Comparison of ENCODE assay signal across 10 cellular contexts in genomic region chr10:73888514-73888913, GRCh38. TPM values are rescaled to one million over a fixed set of nuclear protein-coding genes. Genes with fewer than 3 reads are reported as not detected.
DNase-seq lines count a peak whose midpoint lies in the region; TF ChIP-seq lines count a peak whose summit lies in the region.
"Had no signal": no experiment of that assay in that cellular context is flagged by ENCODE, and none has a peak within 500 bp of the region (broad histone marks: within the 10 kb centered on the region; RNA-seq: fewer than 3 reads in every experiment).

No MANE protein-coding gene starts in this region.

- H3K4me3 ChIP-seq in GM23248 = no peak overlapping the region
- H3K4me3 ChIP-seq in SK-N-SH (ENCODE audit: low read depth in 2 of 2, low read length in 1 of 2) = no peak overlapping the region
- peak overlapping the region; percentile 1 for H3K4me3 ChIP-seq in left ventricle myocardium inferior
- H3K4me3 ChIP-seq in skeletal muscle satellite cell (ENCODE audit: low read length) = peak overlapping the region; percentile 9
- no peak overlapping the region for H3K4me3 ChIP-seq in WERI-Rb-1 (ENCODE audit: low read depth, low read length)

- POLR2A ChIA-PET in SK-N-SH (lab: Yijun Ruan, JAX) = interaction anchor here (0.6 kb wide), 1 partner anchor 51 kb away, joined by 4 read pairs; no protein-coding TSS in a partner anchor

- DNase-seq in GM23248 = peak; percentile 52
- DNase-seq in SK-N-SH = no peak
- DNase-seq in left ventricle myocardium inferior = no peak
- no peak for DNase-seq in WERI-Rb-1
- no peak for DNase-seq in Ammon's horn (ENCODE audit: low spot score)
- no peak for DNase-seq in occipital lobe (lab: John Stamatoyannopoulos, UW)
- no peak for DNase-seq in superior temporal gyrus (ENCODE audit: extremely low spot score)
- DNase-seq: naive B cell, NCI-H1092 treated with DMSO at 0.1 percent for 48 hours had no signal

- H3K27ac ChIP-seq in GM23248 (peak overlapping the region; percentile 96), SK-N-SH (ENCODE audit: low read depth in 2 of 2, low read length in 1 of 2) (peak overlapping the region; percentile 84 to 98), left ventricle myocardium inferior (replicated peaks) (peak overlapping the region; percentile 87), WERI-Rb-1 (no peak overlapping the region)

- H3K4me1 ChIP-seq in GM23248 (ENCODE audit: insufficient read depth) = peaks cover 55% of the 10 kb centered on the region
- peaks cover 22 to 31% of the 10 kb centered on the region in 2 experiments; a peak in 3 of 4 replicates for H3K4me1 ChIP-seq in SK-N-SH (ENCODE audit: control insufficient read depth in 1 of 2, insufficient read depth in 2 of 2, low read depth in 1 of 2, low read length in 1 of 2)
- peaks cover 32% of the 10 kb centered on the region for H3K4me1 ChIP-seq in left ventricle myocardium inferior
- peaks cover 52% of the 10 kb centered on the region for H3K4me1 ChIP-seq in skeletal muscle satellite cell (ENCODE audit: control insufficient read depth, insufficient read depth, low read length)

- H3K27me3 ChIP-seq in GM23248 (replicated peaks; ENCODE audit: insufficient read depth) = no peaks in the 10 kb centered on the region
- H3K27me3 ChIP-seq in SK-N-SH (ENCODE audit: insufficient read depth) = no peaks in the 10 kb centered on the region
- H3K27me3 ChIP-seq in left ventricle myocardium inferior (ENCODE audit: low read depth) = no peaks in the 10 kb centered on the region
- H3K27me3 ChIP-seq in skeletal muscle satellite cell (ENCODE audit: control insufficient read depth, insufficient read depth, low read length) = no peaks in the 10 kb centered on the region
- H3K27me3 ChIP-seq in WERI-Rb-1 (ENCODE audit: insufficient read depth, low read depth, severe bottlenecking) = no peaks in the 10 kb centered on the region

- no peaks in the 10 kb centered on the region for H3K9me3 ChIP-seq in GM23248 (ENCODE audit: low read depth)
- H3K9me3 ChIP-seq in SK-N-SH = no peaks in the 10 kb centered on the region
- H3K9me3 ChIP-seq in left ventricle myocardium inferior (replicated peaks) = no peaks in the 10 kb centered on the region
- H3K9me3 ChIP-seq in skeletal muscle satellite cell (replicated peaks; ENCODE audit: low read length) = no peaks in the 10 kb centered on the region
- H3K9me3 ChIP-seq in WERI-Rb-1 (ENCODE audit: severe bottlenecking) = no peaks in the 10 kb centered on the region

- TF ChIP-seq RAD21 in SK-N-SH (IDR thresholded peaks at IDR 0.05; ENCODE audit: low read length) = no peak

- 42 to 46% methylated on average over 5 of the region's 5 CpGs for WGBS in GM23248 (ENCODE audit: low coverage in 1 of 2, low lambda C conversion rate in 2 of 2, missing lambda C conversion rate in 2 of 2), 2 experiments
- WGBS in SK-N-SH (ENCODE audit: low lambda C conversion rate) = 68% methylated on average over 5 of the region's 5 CpGs

- H4K20me1 ChIP-seq in GM23248 (ENCODE audit: insufficient read depth) (no peaks in the 10 kb centered on the region), SK-N-SH (ENCODE audit: insufficient read depth) (no peaks in the 10 kb centered on the region)

- intact Hi-C loops in left ventricle myocardium inferior (cut with micrococcal nuclease) = loop anchor here (5.0 kb wide), 1 partner anchor 194 kb away; no protein-coding TSS in a partner anchor

- H3K79me2 ChIP-seq in GM23248 (ENCODE audit: insufficient read depth) = no peaks in the 10 kb centered on the region
- H3K79me2 ChIP-seq in SK-N-SH (ENCODE audit: insufficient read depth) = no peaks in the 10 kb centered on the region

- in situ Hi-C loops in GM23248 (cut with MboI) = loop anchor here (25.0 kb wide), 1 partner anchor 199 kb away; no protein-coding TSS in a partner anchor

- H2AFZ ChIP-seq in GM23248 (no peak overlapping the region), SK-N-SH (ENCODE audit: low read depth) (peak overlapping the region; percentile 37; the same call in 1 of the 2 replicates)

- H3K9ac ChIP-seq in GM23248 (peak overlapping the region; percentile 13), SK-N-SH (peak overlapping the region; percentile 71; the same call in 1 of the 2 replicates), skeletal muscle satellite cell (ENCODE audit: low read depth, low read length) (peak overlapping the region; percentile 84)

- TF ChIP-seq EP300 in SK-N-SH (IDR thresholded peaks at IDR 0.05; ENCODE audit: borderline replicate concordance in 1 of 2, low read depth in 1 of 2, low read length in 1 of 2) = no peak

- CTCF ChIA-PET in SK-N-SH (lab: Yijun Ruan, JAX) = interaction anchor here (1.5 to 37.3 kb wide), 9 partner anchors 9 to 355 kb away, joined by 3 to 753 read pairs (median 26); no protein-coding TSS in a partner anchor

- no peak overlapping the region for H3K4me2 ChIP-seq in GM23248 (ENCODE audit: unreplicated experiment)
- H3K4me2 ChIP-seq in SK-N-SH = peak overlapping the region; percentile 89; the same call in 1 of the 2 replicates
- H3K4me2 ChIP-seq in skeletal muscle satellite cell (ENCODE audit: low read length) = peak overlapping the region; percentile 85

- H3K36me3 ChIP-seq in GM23248 (ENCODE audit: low read depth) = no peaks in the 10 kb centered on the region
- no peaks in the 10 kb centered on the region for H3K36me3 ChIP-seq in SK-N-SH (replicated peaks in 1 of 2; ENCODE audit: control insufficient read depth in 1 of 2, insufficient read depth in 2 of 2, low read length in 1 of 2)
- H3K36me3 ChIP-seq in left ventricle myocardium inferior = no peaks in the 10 kb centered on the region
- H3K36me3 ChIP-seq in skeletal muscle satellite cell (ENCODE audit: insufficient read depth, low read length) = no peaks in the 10 kb centered on the region
- no peaks in the 10 kb centered on the region for H3K36me3 ChIP-seq in WERI-Rb-1

- H3F3A ChIP-seq in GM23248 (ENCODE audit: insufficient read depth) (peaks cover 33% of the 10 kb centered on the region), SK-N-SH (replicated peaks; ENCODE audit: insufficient read depth) (peaks cover 27% of the 10 kb centered on the region)

- TF ChIP-seq CTCF in SK-N-SH (IDR thresholded peaks at IDR 0.05) (no peak), left ventricle myocardium inferior (IDR thresholded peaks at IDR 0.05; ENCODE audit: borderline replicate concordance) (no peak), WERI-Rb-1 (IDR thresholded peaks at IDR 0.05; ENCODE audit: low read depth, low read length) (no peak)

- H3K9me2 ChIP-seq in GM23248 (ENCODE audit: insufficient read depth) (no peaks in the 10 kb centered on the region), SK-N-SH (no peaks in the 10 kb centered on the region)

TF ChIP-seq in SK-N-SH, 30 proteins besides CTCF, POLR2A, EP300 and RAD21:
- TF ChIP-seq YY1 (IDR thresholded peaks at IDR 0.05; ENCODE audit: low read depth) = no peak

RNA-seq across cellular contexts. Expression of gene CAMK2G, which starts 14.2 kb away (rescaled TPM):
- total RNA-seq in GM23248 (2014; rRNA removed; shearing (Covaris generic)) = 25.7 and 29.1 TPM in 2 replicates
- 24.3 and 28.2 TPM in 2 replicates for polyA plus RNA-seq in GM23248 (2016; fragmentation: Nextera tagmentation; extraction: Ambion mirVana)
- 41.4 and 52.2 TPM in 2 replicates for polyA plus RNA-seq in SK-N-SH (2012; rRNA removed)
- 29.0 and 35.7 TPM in 2 replicates for polyA plus RNA-seq in SK-N-SH (2012; cell fraction: cytosol; rRNA removed)
- 103 and 119 TPM in 2 replicates for polyA plus RNA-seq in SK-N-SH (2012; cell fraction: nucleus; rRNA removed)
- 12.5 TPM for total RNA-seq in left ventricle myocardium inferior
- 13.2 and 18.8 TPM in 2 replicates for total RNA-seq in skeletal muscle satellite cell (2012; rRNA removed)
- 64.1 TPM for total RNA-seq in occipital lobe

RNA-seq across cellular contexts. Expression of gene PLAU, which starts 22.4 kb away (rescaled TPM):
- total RNA-seq in GM23248 (2014; rRNA removed; shearing (Covaris generic)) = 13.3 and 13.8 TPM in 2 replicates
- polyA plus RNA-seq in GM23248 (2016; fragmentation: Nextera tagmentation; extraction: Ambion mirVana) = 26.0 and 26.1 TPM in 2 replicates
- polyA plus RNA-seq in SK-N-SH (2012; rRNA removed) = 159 and 200 TPM in 2 replicates
- 163 and 191 TPM in 2 replicates for polyA plus RNA-seq in SK-N-SH (2012; cell fraction: cytosol; rRNA removed)
- polyA plus RNA-seq in SK-N-SH (2012; cell fraction: nucleus; rRNA removed) = 211 and 277 TPM in 2 replicates
- 4.9 TPM for total RNA-seq in left ventricle myocardium inferior
- 41.6 and 76.4 TPM in 2 replicates for total RNA-seq in skeletal muscle satellite cell (2012; rRNA removed)
- 0.94 TPM for total RNA-seq in occipital lobe

Comparison
In these comparisons a context has a peak if more than half of its experiments do, and no peak if none do; other contexts are left out.
1. H3K4me3 ChIP-seq: peak in left ventricle myocardium inferior (single experiment) and skeletal muscle satellite cell (single experiment); none in GM23248 (single experiment), SK-N-SH (0 of 2) and WERI-Rb-1 (single experiment).
2. H3K9ac ChIP-seq: peak in every context shown above with its lines; median percentile 84 in skeletal muscle satellite cell; 71 in SK-N-SH; 13 in GM23248.